ENCODE assay signal across 10 cellular contexts in genomic region chr4:184406915-184407314, GRCh38.
DNase-seq lines count a peak whose midpoint lies in the region; TF ChIP-seq lines count a peak whose summit lies in the region.
"Had no signal": no experiment of that assay in that cellular context is flagged by ENCODE, and none has a peak within 500 bp of the region (broad histone marks: within the 10 kb centered on the region; RNA-seq: fewer than 3 reads in every experiment).

No MANE protein-coding gene starts in this region.

- H3K27me3 ChIP-seq in OCI-LY1 (ENCODE audit: insufficient read depth, low read length), result no peaks in the 10 kb centered on the region
- H3K27me3 ChIP-seq in suprapubic skin, result no peaks in the 10 kb centered on the region
- H3K27me3 ChIP-seq: right lobe of liver had no signal

- H3F3A ChIP-seq in OCI-LY1 (ENCODE audit: insufficient read depth, low read length), result no peaks in the 10 kb centered on the region

- H2AFZ ChIP-seq in OCI-LY1 (ENCODE audit: low read length), result no peak overlapping the region

- CTCF ChIA-PET in HEK293T (lab: Yijun Ruan, JAX), result no interaction called here

- POLR2A ChIA-PET in HEK293T (lab: Yijun Ruan, JAX), result no interaction called here

- DNase-seq in coronary artery (ENCODE audit: low spot score) (no peak), medulla oblongata (ENCODE audit: extremely low spot score) (peak; percentile 70), suprapubic skin (ENCODE audit: low spot score in 2 of 2) (no peak), GM03348 (ENCODE audit: low spot score) (no peak), GM10266 (ENCODE audit: extremely low spot score) (no peak), HEK293T (ENCODE audit: extremely low spot score) (no peak)
- DNase-seq: activated gamma-delta T cell, H7, right lobe of liver had no signal

- H3K27ac ChIP-seq in OCI-LY1 (ENCODE audit: low read depth, low read length, poor library complexity, severe bottlenecking), result peak overlapping the region; percentile 88
- peak overlapping the region; percentile 41 to 72 for H3K27ac ChIP-seq in coronary artery
- H3K27ac ChIP-seq in suprapubic skin, result peak overlapping the region; percentile 29

- H3K4me3 ChIP-seq in OCI-LY1 (ENCODE audit: low read depth, low read length, poor library complexity, severe bottlenecking) (no peak overlapping the region), coronary artery (peak overlapping the region; percentile 17), suprapubic skin (no peak overlapping the region)
- H3K4me3 ChIP-seq: right lobe of liver had no signal

- no peaks in the 10 kb centered on the region for H4K20me1 ChIP-seq in OCI-LY1 (ENCODE audit: insufficient read depth, low read length)

- 21% methylated on average over 7 of the region's 7 CpGs for WGBS in suprapubic skin

- H3K9me2 ChIP-seq in OCI-LY1 (ENCODE audit: low read depth, low read length), result no peaks in the 10 kb centered on the region

- H3K79me2 ChIP-seq in OCI-LY1 (ENCODE audit: insufficient read depth, low read length), result no peaks in the 10 kb centered on the region

- no peak for TF ChIP-seq EP300 in suprapubic skin (IDR thresholded peaks at IDR 0.05)

- TF ChIP-seq CTCF in OCI-LY1 (IDR thresholded peaks at IDR 0.05; ENCODE audit: low read length), result no peak
- no peak for TF ChIP-seq CTCF in coronary artery (IDR thresholded peaks at IDR 0.05)
- TF ChIP-seq CTCF in suprapubic skin (IDR thresholded peaks at IDR 0.05), result no peak
- no peak for TF ChIP-seq CTCF in GM10266 (IDR thresholded peaks at IDR 0.05; ENCODE audit: control insufficient read depth, insufficient read depth, low read depth, missing control alignments)

- H3K9ac ChIP-seq in OCI-LY1 (ENCODE audit: low read length), result peak overlapping the region; percentile 38

- H3K4me1 ChIP-seq in OCI-LY1 (ENCODE audit: insufficient read depth, low read length, severe bottlenecking), result peaks cover 44% of the 10 kb centered on the region
- H3K4me1 ChIP-seq in suprapubic skin, result peaks cover 24% of the 10 kb centered on the region
- H3K4me1 ChIP-seq: right lobe of liver had no signal

- TF ChIP-seq POLR2A in suprapubic skin (IDR thresholded peaks at IDR 0.05), result no peak

- H3K36me3 ChIP-seq in OCI-LY1 (ENCODE audit: insufficient read depth, low read length) (peaks cover 44% of the 10 kb centered on the region; the same call in 1 of the 2 replicates), suprapubic skin (peaks cover 54% of the 10 kb centered on the region)

- peak overlapping the region; percentile 37 for H3K4me2 ChIP-seq in OCI-LY1 (ENCODE audit: low read length)

- H3K9me3 ChIP-seq in OCI-LY1 (ENCODE audit: low read length), result no peaks in the 10 kb centered on the region
- no peaks in the 10 kb centered on the region for H3K9me3 ChIP-seq in suprapubic skin
- H3K9me3 ChIP-seq: right lobe of liver had no signal

TF ChIP-seq in HEK293T, 16 proteins besides CTCF, POLR2A, EP300 and RAD21:
- TF ChIP-seq HDGF (IDR thresholded peaks at IDR 0.05; ENCODE audit: borderline replicate concordance) (no peak), FOXK2 (IDR thresholded peaks at IDR 0.05) (no peak), PKNOX1 (IDR thresholded peaks at IDR 0.05) (no peak), FOXA1 (IDR thresholded peaks at IDR 0.05) (no peak), L3MBTL2 (conservative IDR thresholded peaks at IDR 0.05) (no peak), FOXM1 (IDR thresholded peaks at IDR 0.05; ENCODE audit: borderline replicate concordance) (no peak), SUZ12 (IDR thresholded peaks at IDR 0.05) (no peak)

Comparison
In these comparisons a context has a peak if more than half of its experiments do, and no peak if none do; other contexts are left out.
1. H3K27ac ChIP-seq: peak in every context shown above with its lines; median percentile 88 in OCI-LY1; 56 in coronary artery; 29 in suprapubic skin.